ENCODE assay signal across 30 cellular contexts in genomic region chr7:39761435-39761834, GRCh38.
A peak's percentile ranks its signal among the peaks of the same experiment; 100 is the strongest.
DNase-seq lines count a peak whose midpoint lies in the region; FAIRE-seq and TF ChIP-seq lines count a peak whose summit lies in the region.
"Had no signal": no experiment of that assay in that cellular context is flagged by ENCODE, and none has a peak within 500 bp of the region (broad histone marks: within the 10 kb centered on the region; RNA-seq: fewer than 3 reads in every experiment).

No MANE protein-coding gene starts in this region.

- H3K27me3 ChIP-seq in keratinocyte (ENCODE audit: control insufficient read depth, extremely low read depth, insufficient read depth, low read length) (no peaks in the 10 kb centered on the region), right atrium auricular region (no peaks in the 10 kb centered on the region)
- H3K27me3 ChIP-seq: BLaER1, esophagus muscularis mucosa, pancreas had no signal

- DNase-seq in COR-L47 (lab: John Stamatoyannopoulos, UW) = peak; percentile 16
- peak; percentile 45 for DNase-seq in NCI-H1105 (lab: John Stamatoyannopoulos, UW)
- peak; percentile 63 for DNase-seq in RWPE1 (ENCODE audit: low spot score)
- no peak for DNase-seq in keratinocyte (ENCODE audit: low read depth, low spot score)
- no peak for DNase-seq in T-helper 2 cell
- DNase-seq in right atrium auricular region (ENCODE audit: low spot score) = no peak
- DNase-seq in NCI-H146 treated with DMSO at 0.1 percent for 48 hours (lab: John Stamatoyannopoulos, UW; ENCODE audit: unreplicated experiment) = no peak
- DNase-seq: activated CD4-positive, alpha-beta T cell treated with anti-CD3 and anti-CD28 coated beads for 1 hour; activated CD8-positive, alpha-beta T cell treated with anti-CD3 and anti-CD28 coated beads, Interleukin-2, amount 10 ng/mL, durations not matched to agents 7 days and 5 days; activated effector memory CD4-positive, alpha-beta T cell treated with Interleukin-2 at 50 U/mL for 16 hours; activated naive CD8-positive, alpha-beta T cell treated with anti-CD3 and anti-CD28 coated beads for 36 hours; activated T-cell treated with anti-CD3 and anti-CD28 coated beads for 4 hours; aorta; Caco-2; effector memory CD8-positive, alpha-beta T cell; EL; GOT3; Karpas-422; MV-4-11; NCI-H2029; pancreas; retina; small intestine; T-helper 17 cell had no signal

- TF ChIP-seq CTCF in RWPE1 (conservative IDR thresholded peaks at IDR 0.05; ENCODE audit: low read depth) (no peak), keratinocyte (optimal IDR thresholded peaks at IDR 0.05 in 1 of 3, IDR thresholded peaks at IDR 0.05 in 1 of 3, conservative IDR thresholded peaks at IDR 0.05 in 1 of 3; ENCODE audit: extremely low read depth in 1 of 3, insufficient read depth in 2 of 3, low read length in 3 of 3) (no peak), right atrium auricular region (IDR thresholded peaks at IDR 0.05) (no peak)

- no peak overlapping the region for H3K27ac ChIP-seq in RWPE1
- peak overlapping the region; percentile 40 for H3K27ac ChIP-seq in keratinocyte (ENCODE audit: control insufficient read depth, insufficient read depth, low read length)
- no peak overlapping the region for H3K27ac ChIP-seq in right atrium auricular region
- H3K27ac ChIP-seq: BLaER1, coronary artery, esophagus muscularis mucosa, pancreas had no signal

- POLR2A ChIA-PET in RWPE1 (lab: Yijun Ruan, JAX; ENCODE audit: low non-redundant PET) = no interaction called here

- peak overlapping the region; percentile 22 for H3K9ac ChIP-seq in keratinocyte (ENCODE audit: control insufficient read depth, extremely low read depth, insufficient read depth, low read length)
- H3K9ac ChIP-seq: BLaER1 had no signal

- H3K4me3 ChIP-seq in keratinocyte (ENCODE audit: control insufficient read depth in 2 of 3, extremely low read depth in 1 of 3, insufficient read depth in 2 of 3, low read depth in 1 of 3, low read length in 3 of 3) (no peak overlapping the region), right atrium auricular region (no peak overlapping the region)
- H3K4me3 ChIP-seq: BLaER1, coronary artery, esophagus muscularis mucosa, lung, pancreas had no signal

- no peaks in the 10 kb centered on the region for H3K79me2 ChIP-seq in keratinocyte (ENCODE audit: control insufficient read depth, insufficient read depth, low read length)

- H3K4me1 ChIP-seq in keratinocyte (ENCODE audit: control insufficient read depth, extremely low read depth, insufficient read depth, low read length) (peaks cover 24% of the 10 kb centered on the region), right atrium auricular region (peaks cover 0 to 14% of the 10 kb centered on the region in 2 donors)
- H3K4me1 ChIP-seq: Caco-2, pancreas had no signal

- H2AFZ ChIP-seq in keratinocyte (ENCODE audit: control insufficient read depth, low read length) = peak overlapping the region; percentile 37

- no peaks in the 10 kb centered on the region for H4K20me1 ChIP-seq in keratinocyte (ENCODE audit: control insufficient read depth, extremely low read depth, insufficient read depth, low read length)

- dilution Hi-C loops in keratinocyte (cut with MboI; ENCODE audit: extremely low pct_ligation_motif_present, low sequenced_read_pairs) = no loop called here

- H3K4me2 ChIP-seq in keratinocyte (ENCODE audit: control insufficient read depth, extremely low read depth, insufficient read depth, low read depth, low read length) = peak overlapping the region; percentile 45
- H3K4me2 ChIP-seq: BLaER1 had no signal

- FAIRE-seq in keratinocyte (lab: Jason Lieb, UNC) = peak; percentile 75
- FAIRE-seq: frontal cortex, HepG2, pancreas, small intestine had no signal

- H3K9me1 ChIP-seq in keratinocyte (ENCODE audit: control insufficient read depth, extremely low read depth, insufficient read depth, low read length) = no peaks in the 10 kb centered on the region

- H3K36me3 ChIP-seq in keratinocyte (ENCODE audit: control insufficient read depth in 2 of 2, extremely low read depth in 1 of 2, insufficient read depth in 2 of 2, low read length in 2 of 2) (no peaks in the 10 kb centered on the region), right atrium auricular region (no peaks in the 10 kb centered on the region)
- H3K36me3 ChIP-seq: esophagus muscularis mucosa, pancreas had no signal

- CTCF ChIA-PET in RWPE1 (lab: Yijun Ruan, JAX) = interaction anchor here (0.6 kb wide), 3 partner anchors 14 to 19 kb away, joined by 3 to 4 read pairs (median 3); no protein-coding TSS in a partner anchor

- no peaks in the 10 kb centered on the region for H3K9me3 ChIP-seq in keratinocyte (ENCODE audit: control insufficient read depth, low read depth, low read length)
- H3K9me3 ChIP-seq in right atrium auricular region = no peaks in the 10 kb centered on the region
- H3K9me3 ChIP-seq: Caco-2, esophagus muscularis mucosa, pancreas had no signal

Comparison
In these comparisons a context has a peak if more than half of its experiments do, and no peak if none do; other contexts are left out.
1. DNase-seq: peak in COR-L47 (single experiment), NCI-H1105 (single experiment) and RWPE1 (single experiment); none in keratinocyte (single experiment), T-helper 2 cell (0 of 5), right atrium auricular region (single experiment) and NCI-H146 treated with DMSO at 0.1 percent for 48 hours (single experiment).